ENCODE assay signal across 14 cellular contexts in the genomic region with DNA sequence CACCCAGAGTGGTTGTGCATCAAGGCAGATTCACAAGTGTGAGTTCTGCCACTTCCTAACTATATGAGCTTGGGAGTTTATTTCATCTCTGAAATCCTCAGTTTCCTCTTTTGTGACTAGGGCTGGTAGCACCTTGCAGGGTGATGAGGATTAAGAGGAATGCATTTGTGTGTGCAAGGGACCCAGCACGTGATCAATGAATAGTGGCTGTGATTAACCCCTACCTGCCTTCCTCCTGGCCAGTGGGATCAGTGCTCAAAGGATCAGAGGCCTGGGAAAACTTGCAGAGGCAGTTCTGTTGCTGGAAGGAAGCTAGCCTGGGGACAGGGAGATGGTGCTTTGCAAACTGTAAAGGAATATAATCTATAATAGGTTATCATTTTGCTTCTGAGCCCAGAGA. TPM values are rescaled to one million over a fixed set of nuclear protein-coding genes. Genes with fewer than 3 reads are reported as not detected.
DNase-seq lines count a peak whose midpoint lies in the region; ATAC-seq, FAIRE-seq and TF ChIP-seq lines count a peak whose summit lies in the region.
"Had no signal": no experiment of that assay in that cellular context is flagged by ENCODE, and none has a peak within 500 bp of the region (broad histone marks: within the 10 kb centered on the region; RNA-seq: fewer than 3 reads in every experiment).

No MANE protein-coding gene starts in this region.

- ATAC-seq in HG03135 (IDR thresholded peaks at IDR 0.05; ENCODE audit: unreplicated experiment) = no peak
- ATAC-seq in GM21529 (IDR thresholded peaks at IDR 0.05; ENCODE audit: unreplicated experiment) = no peak

- no peaks in the 10 kb centered on the region for H3K9me3 Mint-ChIP-seq in astrocyte (ENCODE audit: unreplicated experiment)
- H3K9me3 Mint-ChIP-seq: CD4-positive, alpha-beta T cell; central memory CD8-positive, alpha-beta T cell had no signal

- peaks cover 85% of the 10 kb centered on the region for H3K79me2 ChIP-seq in astrocyte (ENCODE audit: insufficient read depth, low read length)

- FAIRE-seq in astrocyte (lab: Jason Lieb, UNC) (no peak), urothelium cell line (lab: Jason Lieb, UNC) (no peak)

- no peaks in the 10 kb centered on the region; the same call in 1 of the 2 replicates for H3K36me3 ChIP-seq in H7 (replicated peaks; ENCODE audit: control insufficient read depth, insufficient read depth, low read length)
- peaks cover 8% of the 10 kb centered on the region for H3K36me3 ChIP-seq in astrocyte (ENCODE audit: insufficient read depth, low read length)
- H3K36me3 ChIP-seq in rectal smooth muscle tissue (ENCODE audit: control insufficient read depth, insufficient read depth, low read length) = no peaks in the 10 kb centered on the region

- H3K27ac ChIP-seq in astrocyte (ENCODE audit: low read depth, low read length) (peak overlapping the region; percentile 93), layer of hippocampus (ENCODE audit: low read depth, low read length) (peak overlapping the region; percentile 8), rectal smooth muscle tissue (ENCODE audit: low read depth, low read length) (peak overlapping the region; percentile 96)

- peaks cover 4% of the 10 kb centered on the region for H3K36me3 Mint-ChIP-seq in astrocyte (ENCODE audit: low read depth, unreplicated experiment)

- H3K9ac ChIP-seq in astrocyte (ENCODE audit: low read length) (no peak overlapping the region), rectal smooth muscle tissue (ENCODE audit: low read length) (no peak overlapping the region)

- H3K27ac Mint-ChIP-seq in astrocyte (ENCODE audit: unreplicated experiment) = peak overlapping the region; percentile 89
- H3K27ac Mint-ChIP-seq: CD4-positive, alpha-beta T cell had no signal

- peak overlapping the region; percentile 54 for H3K4me3 Mint-ChIP-seq in astrocyte (ENCODE audit: unreplicated experiment)
- H3K4me3 Mint-ChIP-seq: CD4-positive, alpha-beta T cell; central memory CD8-positive, alpha-beta T cell had no signal

- H3K27me3 Mint-ChIP-seq in astrocyte (ENCODE audit: low read depth, unreplicated experiment) = no peaks in the 10 kb centered on the region
- H3K27me3 Mint-ChIP-seq: CD4-positive, alpha-beta T cell; central memory CD8-positive, alpha-beta T cell had no signal

- H4K20me1 ChIP-seq in astrocyte (ENCODE audit: insufficient read depth, low read length) = peaks cover 40% of the 10 kb centered on the region

- H3K4me1 ChIP-seq in astrocyte (ENCODE audit: insufficient read depth, low read length) (peaks cover 91% of the 10 kb centered on the region), rectal smooth muscle tissue (ENCODE audit: control insufficient read depth, insufficient read depth, low read length) (peaks cover 75% of the 10 kb centered on the region)

- H3K27me3 ChIP-seq in H7 (ENCODE audit: control insufficient read depth, insufficient read depth, low read length) = no peaks in the 10 kb centered on the region
- H3K27me3 ChIP-seq in astrocyte (ENCODE audit: insufficient read depth, low read length) = no peaks in the 10 kb centered on the region
- no peaks in the 10 kb centered on the region for H3K27me3 ChIP-seq in layer of hippocampus (ENCODE audit: control insufficient read depth, insufficient read depth, low read length)
- no peaks in the 10 kb centered on the region for H3K27me3 ChIP-seq in rectal smooth muscle tissue (ENCODE audit: control insufficient read depth, insufficient read depth, low read length)

- DNase-seq in H7 = peak; percentile 72
- no peak for DNase-seq in astrocyte (ENCODE audit: low read depth)
- no peak for DNase-seq in T-helper 1 cell
- no peak for DNase-seq in urothelium cell line (ENCODE audit: low spot score)
- DNase-seq: activated CD4-positive, alpha-beta T cell treated with anti-CD3 and anti-CD28 coated beads for 1 hour; CD4-positive, alpha-beta T cell; foreskin fibroblast; stimulated activated CD4-positive, alpha-beta T cell treated with anti-CD3 and anti-CD28 coated beads, Interleukin-4, amount 100 ng/mL, for 24 hours had no signal

- H3K4me2 ChIP-seq in astrocyte (ENCODE audit: low read length) = no peak overlapping the region

- no peak for TF ChIP-seq CTCF in astrocyte (IDR thresholded peaks at IDR 0.05; ENCODE audit: insufficient read depth, low read depth, low read length)

- H3K9me3 ChIP-seq in astrocyte (ENCODE audit: insufficient read depth, low read depth, low read length) = no peaks in the 10 kb centered on the region

- H2AFZ ChIP-seq in astrocyte (ENCODE audit: low read depth, low read length) = no peak overlapping the region

- H3K4me1 Mint-ChIP-seq in astrocyte (ENCODE audit: low read depth, unreplicated experiment) = peaks cover 83% of the 10 kb centered on the region
- H3K4me1 Mint-ChIP-seq: central memory CD8-positive, alpha-beta T cell had no signal

- no peak overlapping the region for H3K4me3 ChIP-seq in H7 (ENCODE audit: insufficient read depth, low read depth, low read length)
- H3K4me3 ChIP-seq in astrocyte (ENCODE audit: insufficient read depth, low read depth, low read length) = no peak overlapping the region
- no peak overlapping the region for H3K4me3 ChIP-seq in rectal smooth muscle tissue (ENCODE audit: low read length)

RNA-seq across cellular contexts. Expression of a gene that starts 7.3 kb away (rescaled TPM):
- 47.3 and 56.1 TPM in 2 replicates for total RNA-seq in H7 (2014; rRNA removed; shearing (Covaris generic))
- 125 and 135 TPM in 2 replicates for total RNA-seq in astrocyte

RNA-seq across cellular contexts. Expression of a gene that starts 22.0 kb away (rescaled TPM):
- 11.8 and 22.8 TPM in 2 replicates for total RNA-seq in H7 (2014; rRNA removed; shearing (Covaris generic))
- 20.4 and 25.2 TPM in 2 replicates for total RNA-seq in astrocyte

RNA-seq across cellular contexts. Expression of a gene that starts 32.9 kb away (rescaled TPM):
- 0.14 and 0.67 TPM in 2 replicates for total RNA-seq in H7 (2014; rRNA removed; shearing (Covaris generic))
- 0.19 and 0.20 TPM in 2 replicates for total RNA-seq in astrocyte
- total RNA-seq: CD4-positive, alpha-beta T cell had no signal

RNA-seq across cellular contexts. Expression of a gene that starts 34.3 kb away (rescaled TPM):
- total RNA-seq in H7 (2014; rRNA removed; shearing (Covaris generic)) = not detected in 2 replicates
- total RNA-seq in astrocyte = not detected in 2 replicates
- total RNA-seq: CD4-positive, alpha-beta T cell; subcutaneous adipose tissue had no signal

RNA-seq across cellular contexts. Expression of a gene that starts 37.2 kb away (rescaled TPM):
- total RNA-seq in H7 (2014; rRNA removed; shearing (Covaris generic)) = not detected in 2 replicates
- total RNA-seq in astrocyte = not detected in 2 replicates

Comparison
In these comparisons a context has a peak if more than half of its experiments do, and no peak if none do; other contexts are left out.
1. H3K27ac ChIP-seq: peak in every context shown above with its lines; median percentile 96 in rectal smooth muscle tissue; 93 in astrocyte; 8 in layer of hippocampus.